Comparison of ENCODE assay signal across 9 cellular contexts in genomic region chr7:128031901-128032604, GRCh38. TPM values are rescaled to one million over a fixed set of nuclear protein-coding genes. Genes with fewer than 3 reads are reported as not detected.
DNase-seq lines count a peak whose midpoint lies in the region; ATAC-seq and TF ChIP-seq lines count a peak whose summit lies in the region.
"Had no signal": no experiment of that assay in that cellular context is flagged by ENCODE, and none has a peak within 500 bp of the region (broad histone marks: within the 10 kb centered on the region; RNA-seq: fewer than 3 reads in every experiment).

No MANE protein-coding gene starts in this region.

- peaks cover 22% of the 10 kb centered on the region for H3K27me3 Mint-ChIP-seq in activated CD4-positive, alpha-beta T cell treated with anti-CD3 and anti-CD28 coated beads, Interleukin-2, amount 10 ng/mL, durations not matched to agents 24 days and 14 days

- H3K4me2 ChIP-seq in MM.1S (ENCODE audit: low read depth, low read length) = no peak overlapping the region

- intact Hi-C loops in activated CD4-positive, alpha-beta T cell treated with anti-CD3 and anti-CD28 coated beads, Interleukin-2, amount 10 ng/mL, durations not matched to agents 24 days and 14 days (cut with micrococcal nuclease) = loop anchor here (1.0 kb wide), 1 partner anchor 135 kb away; no protein-coding TSS in a partner anchor
- intact Hi-C loops in right lobe of liver (cut with DNase I) = no loop called here

- no peaks in the 10 kb centered on the region for H3K9me3 ChIP-seq in right lobe of liver
- no peaks in the 10 kb centered on the region for H3K9me3 ChIP-seq in MM.1S (replicated peaks; ENCODE audit: insufficient read depth, low read length)

- TF ChIP-seq CTCF in right lobe of liver (IDR thresholded peaks at IDR 0.05) (no peak), MM.1S (IDR thresholded peaks at IDR 0.05; ENCODE audit: low read length) (no peak)

- H3K36me3 Mint-ChIP-seq in activated CD4-positive, alpha-beta T cell treated with anti-CD3 and anti-CD28 coated beads, Interleukin-2, amount 10 ng/mL, durations not matched to agents 24 days and 14 days (ENCODE audit: low read depth) = peaks cover 22% of the 10 kb centered on the region

- ATAC-seq in GM21529 (IDR thresholded peaks at IDR 0.05; ENCODE audit: unreplicated experiment) = peak; percentile 55
- ATAC-seq in right lobe of liver = peak; percentile 57 to 67 (median 62)

- DNase-seq in DMS79 treated with DMSO at 0.1 percent for 48 hours (lab: John Stamatoyannopoulos, UW) = peak; percentile 63
- peak; percentile 75 for DNase-seq in NCI-H1092 treated with DMSO at 0.1 percent for 48 hours (lab: John Stamatoyannopoulos, UW)
- DNase-seq in activated CD4-positive, alpha-beta T cell treated with anti-CD3 and anti-CD28 coated beads, Interleukin-2, amount 10 ng/mL, durations not matched to agents 24 days and 14 days = peak; percentile 80
- peak; percentile 59 to 91 for DNase-seq in dermis microvascular lymphatic vessel endothelial cell (ENCODE audit: low read depth in 2 of 2)
- DNase-seq in right lobe of liver = peak; percentile 44 to 62 (median 52)
- DNase-seq in stimulated activated CD4-positive, alpha-beta T cell treated with anti-CD3 and anti-CD28 coated beads, TNF-alpha, amount 100 ng/mL, for 24 hours (ENCODE audit: low read depth in 3 of 3) = peak; percentile 19 to 56 (median 28)
- DNase-seq in MM.1S = no peak

- peaks cover 7% of the 10 kb centered on the region; the same call in 1 of the 2 replicates for H4K20me1 ChIP-seq in MM.1S (ENCODE audit: insufficient read depth, low read length)

- peak overlapping the region in 2 of 3 donors; percentile 54 to 60 for H3K27ac ChIP-seq in right lobe of liver
- H3K27ac ChIP-seq in MM.1S (ENCODE audit: low read length) = no peak overlapping the region

- peak overlapping the region; percentile 21 to 57 (median 23) for H3K4me3 ChIP-seq in right lobe of liver
- no peak overlapping the region for H3K4me3 ChIP-seq in MM.1S (ENCODE audit: low read length)

- no peaks in the 10 kb centered on the region for H3K9me2 ChIP-seq in MM.1S (replicated peaks; ENCODE audit: insufficient read depth, low read length)

- no peak overlapping the region for H2AFZ ChIP-seq in MM.1S (ENCODE audit: low read length)

- peaks cover 7% of the 10 kb centered on the region for H3K4me1 Mint-ChIP-seq in activated CD4-positive, alpha-beta T cell treated with anti-CD3 and anti-CD28 coated beads, Interleukin-2, amount 10 ng/mL, durations not matched to agents 24 days and 14 days

- no peaks in the 10 kb centered on the region for H3K9me3 Mint-ChIP-seq in activated CD4-positive, alpha-beta T cell treated with anti-CD3 and anti-CD28 coated beads, Interleukin-2, amount 10 ng/mL, durations not matched to agents 24 days and 14 days

- peaks cover 0 to 14% (median 2%) of the 10 kb centered on the region in 4 donors for H3K4me1 ChIP-seq in right lobe of liver
- H3K4me1 ChIP-seq in MM.1S (ENCODE audit: low read length) = peaks cover 40% of the 10 kb centered on the region

- no peaks in the 10 kb centered on the region for H3K36me3 ChIP-seq in right lobe of liver
- no peaks in the 10 kb centered on the region; the same call in 1 of the 2 replicates for H3K36me3 ChIP-seq in MM.1S (replicated peaks; ENCODE audit: insufficient read depth, low read length)

- WGBS in right lobe of liver (ENCODE audit: insufficient coverage, low coverage, low lambda C conversion rate, missing lambda C conversion rate) = 55% methylated on average over 24 of the region's 87 CpGs

- H3K27me3 ChIP-seq in right lobe of liver (no peaks in the 10 kb centered on the region), MM.1S (replicated peaks; ENCODE audit: insufficient read depth, low read length) (no peaks in the 10 kb centered on the region)

- peaks cover 66% of the 10 kb centered on the region for H3K79me2 ChIP-seq in MM.1S (ENCODE audit: low read length)

- peak overlapping the region; percentile 65 for H3K27ac Mint-ChIP-seq in activated CD4-positive, alpha-beta T cell treated with anti-CD3 and anti-CD28 coated beads, Interleukin-2, amount 10 ng/mL, durations not matched to agents 24 days and 14 days

- peaks cover 36% of the 10 kb centered on the region for H3F3A ChIP-seq in MM.1S (ENCODE audit: insufficient read depth, low read length)

- peak; percentile 27 for TF ChIP-seq POLR2A in right lobe of liver (IDR thresholded peaks at IDR 0.05)

- H3K4me3 Mint-ChIP-seq in activated CD4-positive, alpha-beta T cell treated with anti-CD3 and anti-CD28 coated beads, Interleukin-2, amount 10 ng/mL, durations not matched to agents 24 days and 14 days = peak overlapping the region; percentile 82

- no peak overlapping the region for H3K9ac ChIP-seq in MM.1S (ENCODE audit: low read length)

RNA-seq across cellular contexts. Expression of gene LRRC4, which starts 0.8 kb away (rescaled TPM):
- 2.2 and 5.7 TPM in 2 replicates for total RNA-seq in activated CD4-positive, alpha-beta T cell treated with anti-CD3 and anti-CD28 coated beads, Interleukin-2, amount 10 ng/mL, durations not matched to agents 24 days and 14 days
- 0.77 and 0.89 TPM in 2 replicates for total RNA-seq in dermis microvascular lymphatic vessel endothelial cell
- 1 to 10 TPM in 5 of 6 experiments, under 1 TPM in 1; 0.74 to 4.0 (median 2.5) TPM for total RNA-seq in right lobe of liver
- total RNA-seq: SK-MEL-5 had no signal
